Comparison of ENCODE assay signal across 2 cellular contexts in genomic region chr16:10200823-10201571, GRCh38.
TF ChIP-seq lines count a peak whose summit lies in the region.

No MANE protein-coding gene starts in this region.

TF ChIP-seq in HepG2, 621 proteins besides CTCF, POLR2A, EP300 and RAD21:
- TF ChIP-seq ZNF629 (CRISPR knock-in tag; conservative IDR thresholded peaks at IDR 0.05): peak; percentile 91
- TF ChIP-seq, protein P1, sequence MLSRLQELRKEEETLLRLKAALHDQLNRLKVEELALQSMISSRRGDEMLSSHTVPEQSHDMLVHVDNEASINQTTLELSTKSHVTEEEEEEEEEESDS (CRISPR knock-in tag; IDR thresholded peaks at IDR 0.05; ENCODE audit: borderline replicate concordance): no peak
- TF ChIP-seq MNT (IDR thresholded peaks at IDR 0.05): peak; percentile 99
- TF ChIP-seq ZFP41 (CRISPR knock-in tag; IDR thresholded peaks at IDR 0.05; ENCODE audit: borderline replicate concordance): no peak
- no peak for TF ChIP-seq EHMT2 (IDR thresholded peaks at IDR 0.05; ENCODE audit: borderline replicate concordance, low read depth, low read length)

TF ChIP-seq in K562, 482 proteins besides CTCF, POLR2A, EP300 and RAD21:
- TF ChIP-seq KDM1A (IDR thresholded peaks at IDR 0.05) (no peak), RBM25 (IDR thresholded peaks at IDR 0.05; ENCODE audit: low read depth, low read length, severe bottlenecking) (peak; percentile 68)
